1 cellular context compared by ENCODE assay signal in genomic region chr10:25398680-25399079, GRCh38.
TF ChIP-seq lines count a peak whose summit lies in the region.

No MANE protein-coding gene starts in this region.

TF ChIP-seq in GM23338, 12 proteins besides CTCF, POLR2A, EP300 and RAD21 (continued from another document):
- TF ChIP-seq REST (IDR thresholded peaks at IDR 0.05; ENCODE audit: unreplicated experiment) (no peak), ZNF114 (CRISPR knock-in tag; IDR thresholded peaks at IDR 0.05) (no peak), STAT1 (IDR thresholded peaks at IDR 0.05; ENCODE audit: unreplicated experiment) (no peak)
